Comparison of ENCODE assay signal across 8 cellular contexts in genomic region chr10:72691470-72692056, GRCh38. TPM values are rescaled to one million over a fixed set of nuclear protein-coding genes. Genes with fewer than 3 reads are reported as not detected.
DNase-seq lines count a peak whose midpoint lies in the region; ATAC-seq and TF ChIP-seq lines count a peak whose summit lies in the region.

No MANE protein-coding gene starts in this region.

- H3K9me3 Mint-ChIP-seq in activated naive CD4-positive, alpha-beta T cell treated with anti-CD3 and anti-CD28 coated beads, Interleukin-2, amount 50 U/mL, for 24 hours = no peaks in the 10 kb centered on the region
- no peaks in the 10 kb centered on the region for H3K9me3 Mint-ChIP-seq in activated naive CD4-positive, alpha-beta T cell treated with anti-CD3 and anti-CD28 coated beads, Interleukin-2, amount 50 U/mL, for 72 hours
- no peaks in the 10 kb centered on the region for H3K9me3 Mint-ChIP-seq in nephron

- BruUV-seq in Panc1 (replicated peaks; lab: Mats Ljungman, UMichigan) = no TSS peak

- H3K36me3 ChIP-seq in Panc1 (ENCODE audit: control insufficient read depth, insufficient read depth, low read length) = no peaks in the 10 kb centered on the region; the same call in 1 of the 2 replicates
- no peaks in the 10 kb centered on the region for H3K36me3 ChIP-seq in effector memory CD4-positive, alpha-beta T cell (ENCODE audit: control insufficient read depth, insufficient read depth, low read length)

- no peak for DNase-seq in activated naive CD4-positive, alpha-beta T cell treated with anti-CD3 and anti-CD28 coated beads, Interleukin-2, amount 50 U/mL, for 72 hours (ENCODE audit: low spot score in 2 of 2)
- peak; percentile 77 for DNase-seq in Panc1 (ENCODE audit: low read depth, low spot score)
- no peak for DNase-seq in effector memory CD4-positive, alpha-beta T cell
- DNase-seq in sciatic nerve (ENCODE audit: low spot score) = no peak

- intact Hi-C loops in Panc1 (cut with micrococcal nuclease; ENCODE audit: unreplicated experiment) (no loop called here), sciatic nerve (cut with DNase I) (no loop called here)

- H3K27me3 Mint-ChIP-seq in activated naive CD4-positive, alpha-beta T cell treated with anti-CD3 and anti-CD28 coated beads, Interleukin-2, amount 50 U/mL, for 24 hours = no peaks in the 10 kb centered on the region
- H3K27me3 Mint-ChIP-seq in nephron (ENCODE audit: low read depth) = no peaks in the 10 kb centered on the region

- no peaks in the 10 kb centered on the region for H3K27me3 ChIP-seq in Panc1 (ENCODE audit: control insufficient read depth, insufficient read depth, low read length)
- H3K27me3 ChIP-seq in effector memory CD4-positive, alpha-beta T cell (replicated peaks; ENCODE audit: control insufficient read depth, insufficient read depth, low read length, poor library complexity, severe bottlenecking) = no peaks in the 10 kb centered on the region

- no peaks in the 10 kb centered on the region for H3K36me3 Mint-ChIP-seq in activated naive CD4-positive, alpha-beta T cell treated with anti-CD3 and anti-CD28 coated beads, Interleukin-2, amount 50 U/mL, for 24 hours
- H3K36me3 Mint-ChIP-seq in activated naive CD4-positive, alpha-beta T cell treated with anti-CD3 and anti-CD28 coated beads, Interleukin-2, amount 50 U/mL, for 72 hours = no peaks in the 10 kb centered on the region
- H3K36me3 Mint-ChIP-seq in nephron (ENCODE audit: low read depth) = no peaks in the 10 kb centered on the region

- POLR2A ChIA-PET in Panc1 (lab: Charles Lee) = interaction anchor here (0.6 to 0.9 kb wide), 4 partner anchors 10 to 204 kb away, joined by 3 to 5 read pairs (median 4); no protein-coding TSS in a partner anchor

- H3K4me3 ChIP-seq in Panc1 (ENCODE audit: low read depth in 2 of 2, low read length in 2 of 2) = peak overlapping the region; percentile 75 to 77
- peak overlapping the region; percentile 85 for H3K4me3 ChIP-seq in effector memory CD4-positive, alpha-beta T cell (ENCODE audit: insufficient read depth, low read depth, low read length, poor library complexity, severe bottlenecking)

- H3K4me3 Mint-ChIP-seq in activated naive CD4-positive, alpha-beta T cell treated with anti-CD3 and anti-CD28 coated beads, Interleukin-2, amount 50 U/mL, for 24 hours = peak overlapping the region; percentile 90
- peak overlapping the region; percentile 74 to 84 (median 83) for H3K4me3 Mint-ChIP-seq in nephron

- no peaks in the 10 kb centered on the region for H3K9me3 ChIP-seq in Panc1 (ENCODE audit: control insufficient read depth, insufficient read depth, low read depth, low read length)
- H3K9me3 ChIP-seq in effector memory CD4-positive, alpha-beta T cell (ENCODE audit: control insufficient read depth, low read length) = no peaks in the 10 kb centered on the region

- in situ Hi-C loops in Panc1 (cut with HindIII; ENCODE audit: low pct_unique_long_range_greater_than_20kb, low sequenced_read_pairs) = no loop called here

- peak overlapping the region; percentile 46; the same call in 1 of the 2 replicates for H3K27ac ChIP-seq in Panc1 (ENCODE audit: low read length)
- peak overlapping the region; percentile 60 for H3K27ac ChIP-seq in effector memory CD4-positive, alpha-beta T cell (ENCODE audit: insufficient read depth, low read length, poor library complexity, severe bottlenecking)

- H3K4me1 ChIP-seq in Panc1 (ENCODE audit: control insufficient read depth, insufficient read depth, low read length) = peaks cover 18% of the 10 kb centered on the region
- peaks cover 4% of the 10 kb centered on the region for H3K4me1 ChIP-seq in effector memory CD4-positive, alpha-beta T cell (ENCODE audit: control insufficient read depth, insufficient read depth, low read length, poor library complexity, severe bottlenecking)

- peak overlapping the region; percentile 49 for H3K27ac Mint-ChIP-seq in activated naive CD4-positive, alpha-beta T cell treated with anti-CD3 and anti-CD28 coated beads, Interleukin-2, amount 50 U/mL, for 24 hours
- H3K27ac Mint-ChIP-seq in activated naive CD4-positive, alpha-beta T cell treated with anti-CD3 and anti-CD28 coated beads, Interleukin-2, amount 50 U/mL, for 72 hours = peak overlapping the region in 1 of 2 donors; percentile 58
- H3K27ac Mint-ChIP-seq in nephron = peak overlapping the region; percentile 45 to 78 (median 58)

- H3K4me1 Mint-ChIP-seq in activated naive CD4-positive, alpha-beta T cell treated with anti-CD3 and anti-CD28 coated beads, Interleukin-2, amount 50 U/mL, for 24 hours = peaks cover 36% of the 10 kb centered on the region
- peaks cover 67% of the 10 kb centered on the region for H3K4me1 Mint-ChIP-seq in nephron

- TF ChIP-seq CTCF in Panc1 (IDR thresholded peaks at IDR 0.05) (no peak), nephron (IDR thresholded peaks at IDR 0.05; ENCODE audit: unreplicated experiment in 3 of 3) (no peak)

- CTCF ChIA-PET in Panc1 (lab: Charles Lee) = interaction anchor here (0.6 kb wide), 1 partner anchor 79 kb away, joined by 5 read pairs; no protein-coding TSS in a partner anchor

- no peak for ATAC-seq in activated naive CD4-positive, alpha-beta T cell treated with anti-CD3 and anti-CD28 coated beads, Interleukin-2, amount 50 U/mL, for 72 hours
- ATAC-seq in Panc1 (peak; percentile 6; the same call in 1 of the 2 replicates), GM19035 (IDR thresholded peaks at IDR 0.05; ENCODE audit: unreplicated experiment) (no peak), sciatic nerve (no peak), HG03571 (IDR thresholded peaks at IDR 0.05; ENCODE audit: unreplicated experiment) (no peak)

RNA-seq across cellular contexts. Expression of gene MCU, which starts 0.4 kb away (rescaled TPM):
- 10 to 100 TPM; 22.5 to 35.2 TPM for total RNA-seq in activated naive CD4-positive, alpha-beta T cell treated with anti-CD3 and anti-CD28 coated beads, Interleukin-2, amount 50 U/mL, for 72 hours
- total RNA-seq in Panc1 (2021; ENCODE audit: unreplicated experiment) (31.6 TPM), sciatic nerve (25.5 TPM)
- 18.8 TPM for polyA plus RNA-seq in Panc1 (2012; ENCODE audit: insufficient read length)
